In genomic region chr9:14362175-14362574, GRCh38 we compare ENCODE assay signal across 22 cellular contexts. TPM values are rescaled to one million over a fixed set of nuclear protein-coding genes. Genes with fewer than 3 reads are reported as not detected.
DNase-seq lines count a peak whose midpoint lies in the region; ATAC-seq and TF ChIP-seq lines count a peak whose summit lies in the region.
"Had no signal": no experiment of that assay in that cellular context is flagged by ENCODE, and none has a peak within 500 bp of the region (broad histone marks: within the 10 kb centered on the region; RNA-seq: fewer than 3 reads in every experiment).

No MANE protein-coding gene starts in this region.

- intact Hi-C loops in mucosa of descending colon (cut with DNase I, micrococcal nuclease): no loop called here
- intact Hi-C loops in transverse colon (cut with DNase I; ENCODE audit: low total_unique reads): no loop called here

- 91% methylated on average over 1 of the region's 1 CpG for WGBS in SK-N-SH (ENCODE audit: low lambda C conversion rate)
- WGBS in transverse colon (ENCODE audit: low coverage in 1 of 2), 2 donors: 79% methylated on average over 1 of the region's 1 CpG; no CpG with 5 or more reads in 1 of the 2 donors

- no peak overlapping the region for H3K9ac ChIP-seq in SK-N-SH

- no peak overlapping the region for H2AFZ ChIP-seq in SK-N-SH (ENCODE audit: low read depth)

- TF ChIP-seq POLR2A in transverse colon (IDR thresholded peaks at IDR 0.05): no peak

- H3K4me1 ChIP-seq in SK-N-SH (ENCODE audit: control insufficient read depth in 1 of 2, insufficient read depth in 2 of 2, low read depth in 1 of 2, low read length in 1 of 2) (peaks cover 2 to 5% of the 10 kb centered on the region in 2 experiments; a peak in 2 of 4 replicates), mucosa of descending colon (ENCODE audit: low read depth) (no peaks in the 10 kb centered on the region), transverse colon (peaks cover 0 to 9% (median 2%) of the 10 kb centered on the region in 4 donors)
- H3K4me1 ChIP-seq: breast epithelium, upper lobe of left lung had no signal

- no peaks in the 10 kb centered on the region for H3K79me2 ChIP-seq in SK-N-SH (ENCODE audit: insufficient read depth)

- H3K9me2 ChIP-seq in SK-N-SH: no peaks in the 10 kb centered on the region

- no peak for TF ChIP-seq RAD21 in SK-N-SH (IDR thresholded peaks at IDR 0.05; ENCODE audit: low read length)

- no peaks in the 10 kb centered on the region for H4K20me1 ChIP-seq in SK-N-SH (ENCODE audit: insufficient read depth)

- H3K36me3 ChIP-seq in SK-N-SH (replicated peaks in 1 of 2; ENCODE audit: control insufficient read depth in 1 of 2, insufficient read depth in 2 of 2, low read length in 1 of 2) (no peaks in the 10 kb centered on the region), mucosa of descending colon (ENCODE audit: low read depth) (no peaks in the 10 kb centered on the region), transverse colon (no peaks in the 10 kb centered on the region)
- H3K36me3 ChIP-seq: breast epithelium, upper lobe of left lung had no signal

- POLR2A ChIA-PET in SK-N-SH (lab: Yijun Ruan, JAX): no interaction called here

- no peak for DNase-seq in SK-N-SH
- peak; percentile 96 for DNase-seq in fibroblast of mammary gland (ENCODE audit: low read depth)
- DNase-seq in mucosa of descending colon: no peak
- no peak for DNase-seq in transverse colon
- no peak for DNase-seq in NCI-H1436 treated with DMSO at 0.1 percent for 48 hours (lab: John Stamatoyannopoulos, UW)
- no peak for DNase-seq in activated effector memory CD4-positive, alpha-beta T cell treated with Interleukin-2 at 50 U/mL for 16 hours
- DNase-seq: activated CD4-positive, alpha-beta T cell treated with anti-CD3 and anti-CD28 coated beads, Interleukin-2, amount 50 U/mL, for 4 hours; activated naive CD4-positive, alpha-beta T cell treated with anti-CD3 and anti-CD28 coated beads, Interleukin-2, amount 50 U/mL, for 16 hours; DMS153; dorsolateral prefrontal cortex; erythroblast; H9; NCI-H1694; NCI-H2227 treated with DMSO at 0.1 percent for 48 hours; RPMI8226; upper lobe of left lung had no signal

- H3K27me3 ChIP-seq in SK-N-SH (ENCODE audit: insufficient read depth) (no peaks in the 10 kb centered on the region), transverse colon (no peaks in the 10 kb centered on the region)
- H3K27me3 ChIP-seq: breast epithelium, dorsolateral prefrontal cortex, upper lobe of left lung had no signal

- no peaks in the 10 kb centered on the region for H3F3A ChIP-seq in SK-N-SH (replicated peaks; ENCODE audit: insufficient read depth)

- H3K27ac ChIP-seq in SK-N-SH (ENCODE audit: low read depth in 2 of 2, low read length in 1 of 2) (no peak overlapping the region), transverse colon (peak overlapping the region; percentile 13 to 71 (median 64))
- H3K27ac ChIP-seq: 22Rv1, breast epithelium, dorsolateral prefrontal cortex, upper lobe of left lung had no signal

- CTCF ChIA-PET in SK-N-SH (lab: Yijun Ruan, JAX): interaction anchor here (0.6 to 2.6 kb wide), 8 partner anchors 9 to 1277 kb away, joined by 3 to 28 read pairs (median 3); no protein-coding TSS in a partner anchor

- in situ Hi-C loops in transverse colon (cut with MboI; ENCODE audit: low pct_ligation_motif_present in 1 of 4, low pct_unique_long_range_greater_than_20kb in 1 of 4, low sequenced_read_pairs in 3 of 4): no loop called here

- H3K9me3 ChIP-seq in SK-N-SH (no peaks in the 10 kb centered on the region), mucosa of descending colon (no peaks in the 10 kb centered on the region), transverse colon (no peaks in the 10 kb centered on the region)
- H3K9me3 ChIP-seq: breast epithelium, upper lobe of left lung had no signal

- ATAC-seq in SK-N-SH treated with all-trans-retinoic acid at 6 μM for 48 hours (no peak), mucosa of descending colon (peak; percentile 22), GM21528 (IDR thresholded peaks at IDR 0.05; ENCODE audit: low FRiP score, unreplicated experiment) (no peak)
- ATAC-seq: stimulated activated effector memory CD8-positive, alpha-beta T cell treated with anti-CD3 and anti-CD28 coated beads, Interleukin-12 subunit alpha, Interleukin-12 subunit beta, amount 100 ng/mL, for 72 hours had no signal

- TF ChIP-seq EP300 in SK-N-SH (IDR thresholded peaks at IDR 0.05; ENCODE audit: borderline replicate concordance in 1 of 2, low read depth in 1 of 2, low read length in 1 of 2) (no peak), transverse colon (IDR thresholded peaks at IDR 0.05; ENCODE audit: low read depth) (no peak)

- no peak overlapping the region for H3K4me2 ChIP-seq in SK-N-SH

- H3K4me3 ChIP-seq in SK-N-SH (ENCODE audit: low read depth in 2 of 2, low read length in 1 of 2) (no peak overlapping the region), fibroblast of mammary gland (ENCODE audit: control insufficient read depth, low read depth, low read length) (no peak overlapping the region), mucosa of descending colon (no peak overlapping the region), transverse colon (no peak overlapping the region)
- H3K4me3 ChIP-seq: breast epithelium, dorsolateral prefrontal cortex, upper lobe of left lung had no signal

- no peak for TF ChIP-seq CTCF in SK-N-SH (IDR thresholded peaks at IDR 0.05)
- TF ChIP-seq CTCF in fibroblast of mammary gland (conservative IDR thresholded peaks at IDR 0.05; ENCODE audit: control insufficient read depth, insufficient read depth, low read depth, low read length): no peak
- no peak for TF ChIP-seq CTCF in mucosa of descending colon (IDR thresholded peaks at IDR 0.05)
- TF ChIP-seq CTCF in transverse colon (IDR thresholded peaks at IDR 0.05): no peak

TF ChIP-seq in SK-N-SH treated with all-trans-retinoic acid at 6 μM for 48 hours, 23 proteins besides CTCF, POLR2A, EP300 and RAD21:
- TF ChIP-seq SNAI2 (CRISPR knock-in tag; IDR thresholded peaks at IDR 0.05) (no peak), ISL1 (CRISPR knock-in tag; IDR thresholded peaks at IDR 0.05) (peak; percentile 70), ZNF565 (CRISPR knock-in tag; conservative IDR thresholded peaks at IDR 0.05; ENCODE audit: low read depth) (no peak), OSR1 (CRISPR knock-in tag; IDR thresholded peaks at IDR 0.05) (no peak), ESRRG (CRISPR knock-in tag; IDR thresholded peaks at IDR 0.05) (no peak)

TF ChIP-seq in SK-N-SH, 30 proteins besides CTCF, POLR2A, EP300 and RAD21 (continues in another document):
- no peak for TF ChIP-seq JUND (IDR thresholded peaks at IDR 0.05)
- no peak for TF ChIP-seq FOXJ3 (CRISPR knock-in tag; IDR thresholded peaks at IDR 0.05)
- no peak for TF ChIP-seq ELF1 (IDR thresholded peaks at IDR 0.05)
- TF ChIP-seq CHD2 (IDR thresholded peaks at IDR 0.05; ENCODE audit: low read length, partially characterized antibody): no peak
- TF ChIP-seq REST (IDR thresholded peaks at IDR 0.05; ENCODE audit: low read depth, low read length): no peak
- TF ChIP-seq MAX (IDR thresholded peaks at IDR 0.05; ENCODE audit: low read depth): no peak
- no peak for TF ChIP-seq IRF3 (IDR thresholded peaks at IDR 0.05; ENCODE audit: low read depth, low read length)
- TF ChIP-seq RCOR1 (IDR thresholded peaks at IDR 0.05; ENCODE audit: low read length): no peak
- no peak for TF ChIP-seq TAF1 (IDR thresholded peaks at IDR 0.05; ENCODE audit: borderline replicate concordance, low read depth, low read length)
- no peak for TF ChIP-seq SMC3 (IDR thresholded peaks at IDR 0.05; ENCODE audit: low read depth, low read length)

RNA-seq across cellular contexts. Expression of gene NFIB, which starts 48.2 kb away (rescaled TPM):
- 8.1 and 9.2 TPM in 2 replicates for polyA plus RNA-seq in SK-N-SH (2012; rRNA removed)
- 9.4 TPM in 2 replicates for polyA plus RNA-seq in SK-N-SH (2012; cell fraction: cytosol; rRNA removed)
- 12.0 and 18.7 TPM in 2 replicates for polyA plus RNA-seq in SK-N-SH (2012; cell fraction: nucleus; rRNA removed)
- 10 to 100 TPM; 59.7 to 85.5 (median 62.6) TPM for total RNA-seq in mucosa of descending colon
- 100 to 1,000 TPM in 1 of 4 donors, 10 to 100 TPM in 3; 40.2 to 150 (median 83.7) TPM for total RNA-seq in transverse colon
- polyA plus RNA-seq: CD14-positive monocyte had no signal

Comparison
In these comparisons a context has a peak if more than half of its experiments do, and no peak if none do; other contexts are left out.
1. H3K27ac ChIP-seq: peak in transverse colon (4 of 4); none in SK-N-SH (0 of 2).